Comparison of ENCODE assay signal across 20 cellular contexts in the genomic region with DNA sequence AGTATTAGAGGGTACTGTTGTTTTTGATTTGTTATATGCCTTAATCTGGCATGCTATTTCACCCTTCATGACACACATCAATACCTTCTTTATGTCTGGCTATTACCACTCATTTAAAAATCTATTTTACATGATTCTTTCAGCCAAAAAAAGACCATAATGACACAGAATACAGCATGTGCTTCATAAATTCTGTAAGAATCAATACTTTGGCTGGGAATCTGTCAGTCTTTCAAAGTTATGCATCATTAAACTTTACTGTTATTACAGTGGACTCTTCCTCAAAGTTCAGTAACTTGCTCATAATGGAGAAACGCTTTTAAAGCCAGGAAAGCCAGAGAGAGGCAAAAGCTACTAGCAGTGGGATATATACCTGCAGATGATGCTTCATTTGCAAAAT.
DNase-seq lines count a peak whose midpoint lies in the region; ATAC-seq and TF ChIP-seq lines count a peak whose summit lies in the region.
"Had no signal": no experiment of that assay in that cellular context is flagged by ENCODE, and none has a peak within 500 bp of the region (broad histone marks: within the 10 kb centered on the region; RNA-seq: fewer than 3 reads in every experiment).

No MANE protein-coding gene starts in this region.

- peaks cover 9% of the 10 kb centered on the region; the same call in 1 of the 2 replicates for H3K4me1 ChIP-seq in HEK293 (ENCODE audit: control insufficient read depth, insufficient read depth, low read length)
- H3K4me1 ChIP-seq: A549, Caco-2 had no signal

- H3K4me3 ChIP-seq in HEK293 (ENCODE audit: low read depth, low read length): no peak overlapping the region
- H3K4me3 ChIP-seq: A549; BLaER1 treated with 17β-estradiol and CSF1 and Interleukin-3, amounts not matched to agents 10 nM and 100 nM had no signal

- ATAC-seq in HG02970 (IDR thresholded peaks at IDR 0.05; ENCODE audit: low FRiP score, unreplicated experiment) (no peak), HG03378 (IDR thresholded peaks at IDR 0.05; ENCODE audit: unreplicated experiment) (no peak)
- ATAC-seq: A549; CD8-positive, alpha-beta T cell had no signal

- POLR2A ChIA-PET in HEK293 (lab: Yijun Ruan, JAX): no interaction called here

- peaks cover 17% of the 10 kb centered on the region for H3K4me1 Mint-ChIP-seq in progenitor cell of endocrine pancreas (ENCODE audit: low read depth)
- H3K4me1 Mint-ChIP-seq in activated naive CD4-positive, alpha-beta T cell treated with anti-CD3 and anti-CD28 coated beads, Interleukin-2, amount 10 ng/mL, durations not matched to agents 7 days and 5 days: no peaks in the 10 kb centered on the region
- H3K4me1 Mint-ChIP-seq: B cell had no signal

- no peaks in the 10 kb centered on the region for H3K9me3 ChIP-seq in HEK293 (ENCODE audit: control insufficient read depth, insufficient read depth, low read depth, low read length)
- H3K9me3 ChIP-seq: A549; BLaER1 treated with 17β-estradiol and CSF1 and Interleukin-3, amounts not matched to agents 10 nM and 100 nM; Caco-2 had no signal

- TF ChIP-seq CTCF in HEK293 (tag by site-specific recombination; IDR thresholded peaks at IDR 0.05) (no peak), progenitor cell of endocrine pancreas (IDR thresholded peaks at IDR 0.05; ENCODE audit: unreplicated experiment) (no peak)

- H3K27ac ChIP-seq in HEK293 (ENCODE audit: extremely low read depth, low read depth, low read length) (no peak overlapping the region), epithelial cell of prostate (peak overlapping the region; percentile 28)
- H3K27ac ChIP-seq: 22Rv1; A549; BLaER1 treated with 17β-estradiol and CSF1 and Interleukin-3, amounts not matched to agents 10 nM and 100 nM; C4-2B had no signal

- H3K36me3 ChIP-seq in HEK293 (ENCODE audit: control insufficient read depth in 2 of 2, insufficient read depth in 1 of 2, low read length in 2 of 2): no peaks in the 10 kb centered on the region
- H3K36me3 ChIP-seq: BLaER1 treated with 17β-estradiol and CSF1 and Interleukin-3, amounts not matched to agents 10 nM and 100 nM had no signal

- no peak overlapping the region for H3K4me3 Mint-ChIP-seq in progenitor cell of endocrine pancreas (ENCODE audit: low read depth)
- no peak overlapping the region for H3K4me3 Mint-ChIP-seq in activated naive CD4-positive, alpha-beta T cell treated with anti-CD3 and anti-CD28 coated beads, Interleukin-2, amount 10 ng/mL, durations not matched to agents 7 days and 5 days
- H3K4me3 Mint-ChIP-seq: B cell; CD4-positive, alpha-beta T cell; CD8-positive, alpha-beta T cell had no signal

- H3K27me3 Mint-ChIP-seq in progenitor cell of endocrine pancreas: no peaks in the 10 kb centered on the region
- no peaks in the 10 kb centered on the region for H3K27me3 Mint-ChIP-seq in activated naive CD4-positive, alpha-beta T cell treated with anti-CD3 and anti-CD28 coated beads, Interleukin-2, amount 10 ng/mL, durations not matched to agents 7 days and 5 days
- H3K27me3 Mint-ChIP-seq: B cell; CD4-positive, alpha-beta T cell had no signal

- H3K27ac Mint-ChIP-seq in progenitor cell of endocrine pancreas: no peak overlapping the region
- no peak overlapping the region for H3K27ac Mint-ChIP-seq in activated naive CD4-positive, alpha-beta T cell treated with anti-CD3 and anti-CD28 coated beads, Interleukin-2, amount 10 ng/mL, durations not matched to agents 7 days and 5 days
- H3K27ac Mint-ChIP-seq: B cell; CD4-positive, alpha-beta T cell; CD8-positive, alpha-beta T cell had no signal

- H3K36me3 Mint-ChIP-seq in progenitor cell of endocrine pancreas (ENCODE audit: insufficient read depth): no peaks in the 10 kb centered on the region
- no peaks in the 10 kb centered on the region for H3K36me3 Mint-ChIP-seq in activated naive CD4-positive, alpha-beta T cell treated with anti-CD3 and anti-CD28 coated beads, Interleukin-2, amount 10 ng/mL, durations not matched to agents 7 days and 5 days
- H3K36me3 Mint-ChIP-seq: CD8-positive, alpha-beta T cell had no signal

- no peaks in the 10 kb centered on the region for H3K9me3 Mint-ChIP-seq in progenitor cell of endocrine pancreas (ENCODE audit: low read depth)
- no peaks in the 10 kb centered on the region for H3K9me3 Mint-ChIP-seq in activated naive CD4-positive, alpha-beta T cell treated with anti-CD3 and anti-CD28 coated beads, Interleukin-2, amount 10 ng/mL, durations not matched to agents 7 days and 5 days

- DNase-seq in NCI-H526 (lab: John Stamatoyannopoulos, UW): peak; percentile 81 to 87
- no peak for DNase-seq in epithelial cell of prostate (ENCODE audit: low read depth, low spot score)
- DNase-seq in renal cortical epithelial cell (ENCODE audit: low read depth): peak; percentile 15
- no peak for DNase-seq in progenitor cell of endocrine pancreas (ENCODE audit: low spot score, unreplicated experiment)
- no peak for DNase-seq in activated naive CD4-positive, alpha-beta T cell treated with anti-CD3 and anti-CD28 coated beads, Interleukin-2, amount 10 ng/mL, durations not matched to agents 7 days and 5 days
- DNase-seq: AML-193; Caco-2; Calu3; CD4-positive, alpha-beta T cell; CD8-positive, alpha-beta T cell; DMS79 treated with DMSO at 0.1 percent for 48 hours; GF-D8 had no signal

- CTCF ChIA-PET in HEK293 (lab: Yijun Ruan, JAX): interaction anchor here (0.9 to 1.4 kb wide), 3 partner anchors 244 to 258 kb away, joined by 4 read pairs; no protein-coding TSS in a partner anchor
- CTCF ChIA-PET in activated naive CD4-positive, alpha-beta T cell treated with anti-CD3 and anti-CD28 coated beads, Interleukin-2, amount 10 ng/mL, durations not matched to agents 7 days and 5 days (lab: Charles Lee): no interaction called here

TF ChIP-seq in HEK293, 187 proteins besides CTCF, POLR2A, EP300 and RAD21 (continues in another document):
- TF ChIP-seq FEZF1 (tag by site-specific recombination; IDR thresholded peaks at IDR 0.05) (peak; percentile 40; the same call in 1 of the 2 replicates), ZNF121 (tag by site-specific recombination; IDR thresholded peaks at IDR 0.05) (no peak), WT1 (tag by site-specific recombination; IDR thresholded peaks at IDR 0.05) (no peak), ZNF514 (tag by site-specific recombination; IDR thresholded peaks at IDR 0.05) (no peak), ZNF843 (tag by site-specific recombination; IDR thresholded peaks at IDR 0.05) (0 out of 2 replicates have a peak, but pooled peaks have one; percentile 65), ZNF596 (tag by site-specific recombination; IDR thresholded peaks at IDR 0.05) (no peak), IKZF3 (tag by site-specific recombination; IDR thresholded peaks at IDR 0.05) (peak; percentile 47; the same call in 1 of the 2 replicates)
- TF ChIP-seq, protein P1, sequence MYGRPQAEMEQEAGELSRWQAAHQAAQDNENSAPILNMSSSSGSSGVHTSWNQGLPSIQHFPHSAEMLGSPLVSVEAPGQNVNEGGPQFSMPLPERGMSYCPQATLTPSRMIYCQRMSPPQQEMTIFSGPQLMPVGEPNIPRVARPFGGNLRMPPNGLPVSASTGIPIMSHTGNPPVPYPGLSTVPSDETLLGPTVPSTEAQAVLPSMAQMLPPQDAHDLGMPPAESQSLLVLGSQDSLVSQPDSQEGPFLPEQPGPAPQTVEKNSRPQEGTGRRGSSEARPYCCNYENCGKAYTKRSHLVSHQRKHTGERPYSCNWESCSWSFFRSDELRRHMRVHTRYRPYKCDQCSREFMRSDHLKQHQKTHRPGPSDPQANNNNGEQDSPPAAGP (tag by site-specific recombination; IDR thresholded peaks at IDR 0.05): no peak
- TF ChIP-seq, protein P2, sequence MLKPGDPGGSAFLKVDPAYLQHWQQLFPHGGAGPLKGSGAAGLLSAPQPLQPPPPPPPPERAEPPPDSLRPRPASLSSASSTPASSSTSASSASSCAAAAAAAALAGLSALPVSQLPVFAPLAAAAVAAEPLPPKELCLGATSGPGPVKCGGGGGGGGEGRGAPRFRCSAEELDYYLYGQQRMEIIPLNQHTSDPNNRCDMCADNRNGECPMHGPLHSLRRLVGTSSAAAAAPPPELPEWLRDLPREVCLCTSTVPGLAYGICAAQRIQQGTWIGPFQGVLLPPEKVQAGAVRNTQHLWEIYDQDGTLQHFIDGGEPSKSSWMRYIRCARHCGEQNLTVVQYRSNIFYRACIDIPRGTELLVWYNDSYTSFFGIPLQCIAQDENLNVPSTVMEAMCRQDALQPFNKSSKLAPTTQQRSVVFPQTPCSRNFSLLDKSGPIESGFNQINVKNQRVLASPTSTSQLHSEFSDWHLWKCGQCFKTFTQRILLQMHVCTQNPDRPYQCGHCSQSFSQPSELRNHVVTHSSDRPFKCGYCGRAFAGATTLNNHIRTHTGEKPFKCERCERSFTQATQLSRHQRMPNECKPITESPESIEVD (tag by site-specific recombination; IDR thresholded peaks at IDR 0.05): peak; percentile 77
- TF ChIP-seq, protein P3, sequence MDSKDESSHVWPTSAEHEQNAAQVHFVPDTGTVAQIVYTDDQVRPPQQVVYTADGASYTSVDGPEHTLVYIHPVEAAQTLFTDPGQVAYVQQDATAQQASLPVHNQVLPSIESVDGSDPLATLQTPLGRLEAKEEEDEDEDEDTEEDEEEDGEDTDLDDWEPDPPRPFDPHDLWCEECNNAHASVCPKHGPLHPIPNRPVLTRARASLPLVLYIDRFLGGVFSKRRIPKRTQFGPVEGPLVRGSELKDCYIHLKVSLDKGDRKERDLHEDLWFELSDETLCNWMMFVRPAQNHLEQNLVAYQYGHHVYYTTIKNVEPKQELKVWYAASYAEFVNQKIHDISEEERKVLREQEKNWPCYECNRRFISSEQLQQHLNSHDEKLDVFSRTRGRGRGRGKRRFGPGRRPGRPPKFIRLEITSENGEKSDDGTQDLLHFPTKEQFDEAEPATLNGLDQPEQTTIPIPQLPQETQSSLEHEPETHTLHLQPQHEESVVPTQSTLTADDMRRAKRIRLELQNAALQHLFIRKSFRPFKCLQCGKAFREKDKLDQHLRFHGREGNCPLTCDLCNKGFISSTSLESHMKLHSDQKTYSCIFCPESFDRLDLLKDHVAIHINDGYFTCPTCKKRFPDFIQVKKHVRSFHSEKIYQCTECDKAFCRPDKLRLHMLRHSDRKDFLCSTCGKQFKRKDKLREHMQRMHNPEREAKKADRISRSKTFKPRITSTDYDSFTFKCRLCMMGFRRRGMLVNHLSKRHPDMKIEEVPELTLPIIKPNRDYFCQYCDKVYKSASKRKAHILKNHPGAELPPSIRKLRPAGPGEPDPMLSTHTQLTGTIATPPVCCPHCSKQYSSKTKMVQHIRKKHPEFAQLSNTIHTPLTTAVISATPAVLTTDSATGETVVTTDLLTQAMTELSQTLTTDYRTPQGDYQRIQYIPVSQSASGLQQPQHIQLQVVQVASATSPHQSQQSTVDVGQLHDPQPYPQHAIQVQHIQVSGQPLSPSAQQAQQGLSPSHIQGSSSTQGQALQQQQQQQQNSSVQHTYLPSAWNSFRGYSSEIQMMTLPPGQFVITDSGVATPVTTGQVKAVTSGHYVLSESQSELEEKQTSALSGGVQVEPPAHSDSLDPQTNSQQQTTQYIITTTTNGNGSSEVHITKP (tag by site-specific recombination; IDR thresholded peaks at IDR 0.05): peak; percentile 46; the same call in 1 of the 2 replicates

Comparison
In these comparisons a context has a peak if more than half of its experiments do, and no peak if none do; other contexts are left out.
1. DNase-seq: peak in NCI-H526 (2 of 2) and renal cortical epithelial cell (single experiment); none in epithelial cell of prostate (single experiment), progenitor cell of endocrine pancreas (single experiment) and activated naive CD4-positive, alpha-beta T cell treated with anti-CD3 and anti-CD28 coated beads, Interleukin-2, amount 10 ng/mL, durations not matched to agents 7 days and 5 days (single experiment).